8 cellular contexts compared by ENCODE assay signal in the genomic region with DNA sequence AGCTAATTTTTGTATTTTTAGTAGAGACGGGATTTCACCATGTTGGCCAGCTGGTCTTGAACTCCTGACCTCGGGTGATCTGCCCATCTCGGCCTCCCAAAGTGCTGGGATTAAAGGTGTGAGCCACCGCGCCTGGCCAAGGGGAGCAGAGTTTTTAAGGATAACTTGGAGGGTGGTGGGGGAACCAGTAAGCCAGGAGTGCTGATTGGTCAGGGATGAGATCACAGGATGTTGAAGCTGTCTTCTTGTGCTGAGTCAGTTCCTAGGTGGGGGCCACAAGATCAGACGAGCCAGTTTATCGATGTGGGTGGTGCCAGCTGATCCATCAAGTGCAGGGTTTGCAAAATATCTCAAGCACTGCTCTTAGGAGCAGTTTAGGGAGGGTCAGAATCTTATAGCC. TPM values are rescaled to one million over a fixed set of nuclear protein-coding genes. Genes with fewer than 3 reads are reported as not detected.
A peak's percentile ranks its signal among the peaks of the same experiment; 100 is the strongest.
DNase-seq lines count a peak whose midpoint lies in the region; ATAC-seq and TF ChIP-seq lines count a peak whose summit lies in the region.
"Not testable (repeated sequence)": the region's sequence is repeated elsewhere in the genome, so short reads cannot be mapped to it uniquely, and the experiment has no call there.

No MANE protein-coding gene starts in this region.

- not testable (repeated sequence) for H3K27me3 Mint-ChIP-seq in CD4-positive, CD25-positive, alpha-beta regulatory T cell; activated CD4-positive, alpha-beta T cell treated with anti-CD3 and anti-CD28 coated beads, Interleukin-2, amount 10 ng/mL, durations not matched to agents 7 days and 5 days
- peaks cover 19% of the 10 kb centered on the region for H3K27me3 Mint-ChIP-seq in T-helper 17 cell

- H4K20me1 ChIP-seq in KMS-11 (ENCODE audit: insufficient read depth), result not testable (repeated sequence)

- POLR2A ChIA-PET in activated CD4-positive, alpha-beta T cell treated with anti-CD3 and anti-CD28 coated beads, Interleukin-2, amount 10 ng/mL, durations not matched to agents 7 days and 5 days (lab: Charles Lee), result not testable (repeated sequence)

- ATAC-seq in CD4-positive, CD25-positive, alpha-beta regulatory T cell (ENCODE audit: low read depth in 2 of 2); T-helper 17 cell: not testable (repeated sequence)
- ATAC-seq in activated naive CD4-positive, alpha-beta T cell treated with anti-CD3 and anti-CD28 coated beads, Interleukin-2, amount 50 U/mL, for 72 hours, result peak in 1 of 2 donors; percentile 5

- H3K27ac Mint-ChIP-seq in CD4-positive, CD25-positive, alpha-beta regulatory T cell, result peak overlapping the region; percentile 71 to 80 (median 77)
- peak overlapping the region; percentile 21 for H3K27ac Mint-ChIP-seq in T-helper 17 cell
- H3K27ac Mint-ChIP-seq in activated CD4-positive, alpha-beta T cell treated with anti-CD3 and anti-CD28 coated beads, Interleukin-2, amount 10 ng/mL, durations not matched to agents 7 days and 5 days, result peak overlapping the region; percentile 82
- H3K27ac Mint-ChIP-seq in activated naive CD4-positive, alpha-beta T cell treated with anti-CD3 and anti-CD28 coated beads, Interleukin-2, amount 50 U/mL, for 72 hours, result peak overlapping the region; percentile 64 to 90

- H3K27ac ChIP-seq in CD4-positive, CD25-positive, alpha-beta regulatory T cell (ENCODE audit: insufficient read depth, low read length, poor library complexity, severe bottlenecking), result peak overlapping the region; percentile 25
- H3K27ac ChIP-seq in KMS-11, result peak overlapping the region; percentile 98

- peak overlapping the region in 2 of 4 donors; percentile 47 to 48 for H3K4me3 Mint-ChIP-seq in CD4-positive, CD25-positive, alpha-beta regulatory T cell
- not testable (repeated sequence) for H3K4me3 Mint-ChIP-seq in T-helper 17 cell; activated CD4-positive, alpha-beta T cell treated with anti-CD3 and anti-CD28 coated beads, Interleukin-2, amount 10 ng/mL, durations not matched to agents 7 days and 5 days

- not testable (repeated sequence) for H3K36me3 Mint-ChIP-seq in CD4-positive, CD25-positive, alpha-beta regulatory T cell; T-helper 17 cell (ENCODE audit: low read depth); activated CD4-positive, alpha-beta T cell treated with anti-CD3 and anti-CD28 coated beads, Interleukin-2, amount 10 ng/mL, durations not matched to agents 7 days and 5 days (ENCODE audit: low read depth)
- H3K36me3 Mint-ChIP-seq in activated naive CD4-positive, alpha-beta T cell treated with anti-CD3 and anti-CD28 coated beads, Interleukin-2, amount 50 U/mL, for 72 hours, result peaks cover 0 to 18% of the 10 kb centered on the region in 2 donors

- H3K9ac ChIP-seq in KMS-11, result peak overlapping the region; percentile 71; the same call in 1 of the 2 replicates

- not testable (repeated sequence) for H3K36me3 ChIP-seq in CD4-positive, CD25-positive, alpha-beta regulatory T cell (ENCODE audit: control insufficient read depth, insufficient read depth, low read length); KMS-11 (ENCODE audit: insufficient read depth)

- H3K79me2 ChIP-seq in KMS-11 (ENCODE audit: insufficient read depth, low read depth), result not testable (repeated sequence)

- peak in 1 of 3 donors; percentile 79 for DNase-seq in CD4-positive, CD25-positive, alpha-beta regulatory T cell
- DNase-seq in T-helper 17 cell; activated CD4-positive, alpha-beta T cell treated with anti-CD3 and anti-CD28 coated beads, Interleukin-2, amount 10 ng/mL, durations not matched to agents 7 days and 5 days: not testable (repeated sequence)
- peak; percentile 48 to 56 for DNase-seq in activated T-cell treated with anti-CD3 and anti-CD28 coated beads, Interleukin-2, amount 50 U/mL, for 48 hours
- DNase-seq in activated naive CD4-positive, alpha-beta T cell treated with anti-CD3 and anti-CD28 coated beads, Interleukin-2, amount 50 U/mL, for 72 hours (ENCODE audit: low spot score in 2 of 2), result peak in 1 of 2 donors; percentile 25
- peak; percentile 29 for DNase-seq in epithelial cell of esophagus (ENCODE audit: low read depth)
- DNase-seq in stimulated activated CD4-positive, alpha-beta T cell treated with anti-CD3 and anti-CD28 coated beads, Interleukin-1b, Interleukin-23, amount 100 ng/mL, for 48 hours, result peak; percentile 57

- peaks cover 27% of the 10 kb centered on the region for H3K4me1 ChIP-seq in CD4-positive, CD25-positive, alpha-beta regulatory T cell (ENCODE audit: control insufficient read depth, insufficient read depth, low read length, poor library complexity, severe bottlenecking)
- H3K4me1 ChIP-seq in KMS-11 (ENCODE audit: low read depth, poor library complexity, severe bottlenecking), result peaks cover 49% of the 10 kb centered on the region

- not testable (repeated sequence) for H3K27me3 ChIP-seq in CD4-positive, CD25-positive, alpha-beta regulatory T cell (ENCODE audit: control insufficient read depth, insufficient read depth, low read length); KMS-11 (ENCODE audit: insufficient read depth, low read depth)

- peaks cover 16 to 40% (median 27%) of the 10 kb centered on the region in 4 donors for H3K4me1 Mint-ChIP-seq in CD4-positive, CD25-positive, alpha-beta regulatory T cell
- H3K4me1 Mint-ChIP-seq in T-helper 17 cell, result peaks cover 20% of the 10 kb centered on the region
- peaks cover 50% of the 10 kb centered on the region for H3K4me1 Mint-ChIP-seq in activated CD4-positive, alpha-beta T cell treated with anti-CD3 and anti-CD28 coated beads, Interleukin-2, amount 10 ng/mL, durations not matched to agents 7 days and 5 days

- CTCF ChIA-PET in activated CD4-positive, alpha-beta T cell treated with anti-CD3 and anti-CD28 coated beads, Interleukin-2, amount 10 ng/mL, durations not matched to agents 7 days and 5 days (lab: Charles Lee), result interaction anchor here (0.6 to 5.9 kb wide), 2 partner anchors 14 to 228 kb away, joined by 3 to 38 read pairs; partner anchors contain the start of gene MORC2

- peak overlapping the region; percentile 42 for H2AFZ ChIP-seq in KMS-11 (ENCODE audit: low read depth)

- H3K9me3 Mint-ChIP-seq in CD4-positive, CD25-positive, alpha-beta regulatory T cell; activated CD4-positive, alpha-beta T cell treated with anti-CD3 and anti-CD28 coated beads, Interleukin-2, amount 10 ng/mL, durations not matched to agents 7 days and 5 days; activated naive CD4-positive, alpha-beta T cell treated with anti-CD3 and anti-CD28 coated beads, Interleukin-2, amount 50 U/mL, for 72 hours: not testable (repeated sequence)

- peak overlapping the region; percentile 57 for H3K4me3 ChIP-seq in CD4-positive, CD25-positive, alpha-beta regulatory T cell (ENCODE audit: low read depth, low read length)
- not testable (repeated sequence) for H3K4me3 ChIP-seq in KMS-11 (IDR thresholded peaks at IDR 0.05; ENCODE audit: insufficient read depth, low read depth, low read length); epithelial cell of esophagus (ENCODE audit: low read length)

- TF ChIP-seq CTCF in KMS-11 (conservative IDR thresholded peaks at IDR 0.05; ENCODE audit: low read depth, low read length); epithelial cell of esophagus (IDR thresholded peaks at IDR 0.05; ENCODE audit: insufficient read depth, low read depth, low read length, missing control alignments): not testable (repeated sequence)

- H3K4me2 ChIP-seq in KMS-11, result peak overlapping the region; percentile 97

- H3K9me3 ChIP-seq in CD4-positive, CD25-positive, alpha-beta regulatory T cell (ENCODE audit: control insufficient read depth in 2 of 2, low read length in 2 of 2); T-helper 17 cell (ENCODE audit: control insufficient read depth, low read length, poor library complexity, severe bottlenecking): not testable (repeated sequence)

RNA-seq across cellular contexts. Expression of gene OSBP2, which starts 45.3 kb away (rescaled TPM):
- total RNA-seq in CD4-positive, CD25-positive, alpha-beta regulatory T cell, result 9.9 TPM
- 1 to 10 TPM in 2 of 4 donors, under 1 TPM in 2; 0.86 to 1.9 (median 1.3) TPM for polyA plus RNA-seq in CD4-positive, CD25-positive, alpha-beta regulatory T cell
- total RNA-seq in T-helper 17 cell, result 1 to 10 TPM; 1.1 to 9.4 TPM
- 1 to 10 TPM; 1.1 TPM for total RNA-seq in activated CD4-positive, alpha-beta T cell treated with anti-CD3 and anti-CD28 coated beads, Interleukin-2, amount 10 ng/mL, durations not matched to agents 7 days and 5 days
- 1 to 10 TPM; 1.7 to 6.1 TPM for total RNA-seq in activated naive CD4-positive, alpha-beta T cell treated with anti-CD3 and anti-CD28 coated beads, Interleukin-2, amount 50 U/mL, for 72 hours

Comparison
In these comparisons a context has a peak if more than half of its experiments do, and no peak if none do; other contexts are left out.
1. H3K27ac Mint-ChIP-seq: peak in every context shown above with its lines; median percentile 82 in activated CD4-positive, alpha-beta T cell treated with anti-CD3 and anti-CD28 coated beads, Interleukin-2, amount 10 ng/mL, durations not matched to agents 7 days and 5 days; 77 in CD4-positive, CD25-positive, alpha-beta regulatory T cell; 77 in activated naive CD4-positive, alpha-beta T cell treated with anti-CD3 and anti-CD28 coated beads, Interleukin-2, amount 50 U/mL, for 72 hours; 21 in T-helper 17 cell.